ENCODE assay signal across 33 cellular contexts in genomic region chr10:102191956-102192355, GRCh38. TPM values are rescaled to one million over a fixed set of nuclear protein-coding genes. Genes with fewer than 3 reads are reported as not detected.
"Had no signal": no experiment of that assay in that cellular context is flagged by ENCODE, and none has a peak within 500 bp of the region (broad histone marks: within the 10 kb centered on the region; RNA-seq: fewer than 3 reads in every experiment).

No MANE protein-coding gene starts in this region.

- H3K27me3 ChIP-seq: neural progenitor cell, ovary, spleen, suprapubic skin, testis, tibial artery, transverse colon, upper lobe of right lung, uterus had no signal

- H3K4me3 Mint-ChIP-seq: naive thymus-derived CD8-positive, alpha-beta T cell; natural killer cell treated with Interleukin-12 subunit alpha and Interleukin-12 subunit beta and Interleukin-15 and Interleukin-18, amount 100 ng/mL, for 72 hours; nephron progenitor cell; neural progenitor cell; stimulated activated memory B cell treated with anti-CD40 and anti-IgM and Interleukin-4, amounts not matched to agents 10 μg/mL and 1 μg/mL and 100 μg/mL, for 72 hours; stimulated activated naive CD8-positive, alpha-beta T cell treated with anti-CD3 and anti-CD28 coated beads, Interleukin-15, amount 100 ng/mL, for 72 hours; type B pancreatic cell had no signal

- H3K9me3 Mint-ChIP-seq: type B pancreatic cell had no signal

- H2AFZ ChIP-seq: neural progenitor cell, parathyroid adenoma had no signal

- H3K36me3 Mint-ChIP-seq: natural killer cell treated with Interleukin-12 subunit alpha and Interleukin-12 subunit beta and Interleukin-15 and Interleukin-18, amount 100 ng/mL, for 72 hours; neural progenitor cell; stimulated activated memory B cell treated with anti-CD40 and anti-IgM and Interleukin-4, amounts not matched to agents 10 μg/mL and 1 μg/mL and 100 μg/mL, for 72 hours; type B pancreatic cell had no signal

- H3K27ac ChIP-seq: neural progenitor cell, ovary, parathyroid adenoma, psoas muscle, skin epidermis, spleen, suprapubic skin, testis, tibial artery, transverse colon, upper lobe of right lung, uterus had no signal

- H3K79me2 ChIP-seq: parathyroid adenoma had no signal

- H3K27me3 Mint-ChIP-seq: naive thymus-derived CD8-positive, alpha-beta T cell; progenitor cell of endocrine pancreas; stimulated activated memory B cell treated with anti-CD40 and anti-IgM and Interleukin-4, amounts not matched to agents 10 μg/mL and 1 μg/mL and 100 μg/mL, for 72 hours; stimulated activated naive CD8-positive, alpha-beta T cell treated with anti-CD3 and anti-CD28 coated beads, Interleukin-15, amount 100 ng/mL, for 72 hours had no signal

- H3K9me3 ChIP-seq: ovary, psoas muscle, suprapubic skin, testis, tibial artery, upper lobe of right lung, uterus had no signal

- H3K4me1 Mint-ChIP-seq: nephron progenitor cell, neural progenitor cell had no signal

- H3K4me3 ChIP-seq: neural progenitor cell, ovary, psoas muscle, skin epidermis, smooth muscle cell, spleen, suprapubic skin, testis, tibial artery, transverse colon, upper lobe of right lung, uterus had no signal

- H3K27ac Mint-ChIP-seq: nephron progenitor cell; neural progenitor cell; progenitor cell of endocrine pancreas; stimulated activated memory B cell treated with anti-CD40 and anti-IgM and Interleukin-4, amounts not matched to agents 10 μg/mL and 1 μg/mL and 100 μg/mL, for 72 hours; stimulated activated naive CD8-positive, alpha-beta T cell treated with anti-CD3 and anti-CD28 coated beads, Interleukin-15, amount 100 ng/mL, for 72 hours; type B pancreatic cell had no signal

- H3K9ac ChIP-seq: neural progenitor cell, parathyroid adenoma had no signal

- H3K36me3 ChIP-seq: neural progenitor cell, ovary, spleen, suprapubic skin, tibial artery, transverse colon, upper lobe of right lung, uterus had no signal

- DNase-seq: naive thymus-derived CD8-positive, alpha-beta T cell; nephron progenitor cell; occipital lobe; ovary; posterior cingulate gyrus; psoas muscle; right cardiac atrium; spleen; stimulated activated CD4-positive, alpha-beta T cell treated with anti-CD3 and anti-CD28 coated beads, Interleukin-12 subunit alpha, Interleukin-12 subunit beta, amount 100 ng/mL, for 4 hours; stimulated activated CD4-positive, alpha-beta T cell treated with anti-CD3 and anti-CD28 coated beads, Interleukin-1b, Interleukin-23, amount 100 ng/mL, for 48 hours; stimulated activated CD4-positive, alpha-beta T cell treated with anti-CD3 and anti-CD28 coated beads, Interleukin-4, amount 100 ng/mL, for 1 hour; stimulated activated CD4-positive, alpha-beta T cell treated with anti-CD3 and anti-CD28 coated beads, Interleukin-4, amount 100 ng/mL, for 4 hours; stimulated activated CD8-positive, alpha-beta memory T cell treated with anti-CD3 and anti-CD28 coated beads, Interleukin-4, amount 100 ng/mL, for 48 hours; stimulated activated naive CD4-positive, alpha-beta T cell; stimulated activated naive CD8-positive, alpha-beta T cell treated with anti-CD3 and anti-CD28 coated beads, Interleukin-15, amount 100 ng/mL, for 72 hours; stimulated activated naive CD8-positive, alpha-beta T cell treated with anti-CD3 and anti-CD28 coated beads, Interleukin-15, Interleukin-2, amounts not matched to agents 100 U/mL and 50 U/mL, for 24 hours; substantia nigra; testis; tibial artery; transverse colon; upper lobe of right lung; uterus had no signal

- H3K4me2 ChIP-seq: neural progenitor cell, smooth muscle cell had no signal

- ATAC-seq: naive thymus-derived CD8-positive, alpha-beta T cell; natural killer cell treated with Interleukin-12 subunit alpha and Interleukin-12 subunit beta and Interleukin-15 and Interleukin-18, amount 100 ng/mL, for 72 hours; psoas muscle; right cardiac atrium; sciatic nerve; stimulated activated memory B cell treated with anti-CD40 and anti-IgM and Interleukin-4, amounts not matched to agents 10 μg/mL and 1 μg/mL and 100 μg/mL, for 72 hours; stimulated activated naive CD8-positive, alpha-beta T cell treated with anti-CD3 and anti-CD28 coated beads, Interleukin-15, amount 100 ng/mL, for 72 hours; stimulated activated naive CD8-positive, alpha-beta T cell treated with anti-CD3 and anti-CD28 coated beads, Interleukin-15, Interleukin-2, amounts not matched to agents 100 U/mL and 50 U/mL, for 24 hours; upper lobe of right lung had no signal

- H3K4me1 ChIP-seq: parathyroid adenoma, psoas muscle, suprapubic skin, testis, tibial artery, upper lobe of right lung, uterus had no signal

RNA-seq across cellular contexts. Expression of gene ELOVL3, which starts 34.1 kb away (rescaled TPM):
- total RNA-seq: naive thymus-derived CD8-positive, alpha-beta T cell; natural killer cell treated with Interleukin-12 subunit alpha and Interleukin-12 subunit beta and Interleukin-15 and Interleukin-18, amount 100 ng/mL, for 72 hours; ovary; progenitor cell of endocrine pancreas; sciatic nerve; transverse colon; urinary bladder had no signal
- polyA plus RNA-seq: naive thymus-derived CD8-positive, alpha-beta T cell had no signal

RNA-seq across cellular contexts. Expression of gene PITX3, which starts 49.4 kb away (rescaled TPM):
- total RNA-seq: naive thymus-derived CD8-positive, alpha-beta T cell; natural killer cell treated with Interleukin-12 subunit alpha and Interleukin-12 subunit beta and Interleukin-15 and Interleukin-18, amount 100 ng/mL, for 72 hours; occipital lobe; ovary; progenitor cell of endocrine pancreas; sciatic nerve; smooth muscle cell; spleen; suprapubic skin; transverse colon; upper lobe of right lung; uterus had no signal
- polyA plus RNA-seq: naive thymus-derived CD8-positive, alpha-beta T cell; ovary; spleen had no signal
